1 cellular context compared by ENCODE assay signal in genomic region chr6:5139828-5140771, GRCh38.
TF ChIP-seq lines count a peak whose summit lies in the region.

No MANE protein-coding gene starts in this region.

TF ChIP-seq in HepG2, 621 proteins besides CTCF, POLR2A, EP300 and RAD21 (continued from another document and continues in another):
- TF ChIP-seq ZNF17 (CRISPR knock-in tag; IDR thresholded peaks at IDR 0.05) (no peak), YY1 (IDR thresholded peaks at IDR 0.05; ENCODE audit: insufficient read depth, insufficient replicate concordance, low read depth, low read length) (no peak), TCF12 (IDR thresholded peaks at IDR 0.05) (no peak), TCF12 (CRISPR knock-in tag; IDR thresholded peaks at IDR 0.05) (no peak), ZNF501 (CRISPR knock-in tag; IDR thresholded peaks at IDR 0.05) (0 out of 2 replicates have a peak, but pooled peaks have one; percentile 15), HNF4A (CRISPR knock-in tag; IDR thresholded peaks at IDR 0.05) (peak; percentile 27; the same call in 1 of the 2 replicates), LBX2 (CRISPR knock-in tag; IDR thresholded peaks at IDR 0.05; ENCODE audit: borderline replicate concordance) (peak; percentile 68; the same call in 1 of the 2 replicates), MIER3 (CRISPR knock-in tag; IDR thresholded peaks at IDR 0.05; ENCODE audit: borderline replicate concordance) (no peak), ATF7 (IDR thresholded peaks at IDR 0.05) (no peak), ATF7 (CRISPR knock-in tag; IDR thresholded peaks at IDR 0.05) (no peak), USF2 (IDR thresholded peaks at IDR 0.05; ENCODE audit: low read depth, low read length) (no peak), USF2 (CRISPR knock-in tag; IDR thresholded peaks at IDR 0.05; ENCODE audit: borderline replicate concordance) (peak; percentile 59; the same call in 1 of the 2 replicates), ZNF142 (CRISPR knock-in tag; IDR thresholded peaks at IDR 0.05) (no peak), MNT (IDR thresholded peaks at IDR 0.05) (no peak), RARG (CRISPR knock-in tag; IDR thresholded peaks at IDR 0.05; ENCODE audit: low read depth) (no peak), ZNF646 (CRISPR knock-in tag; IDR thresholded peaks at IDR 0.05) (no peak), KAT2B (IDR thresholded peaks at IDR 0.05; ENCODE audit: borderline replicate concordance, low read depth, low read length) (no peak), SOX6 (IDR thresholded peaks at IDR 0.05) (no peak), SOX6 (CRISPR knock-in tag; IDR thresholded peaks at IDR 0.05) (peak; percentile 23; the same call in 1 of the 2 replicates), ZNF260 (CRISPR knock-in tag; IDR thresholded peaks at IDR 0.05; ENCODE audit: borderline replicate concordance, low read depth) (no peak), MED13 (CRISPR knock-in tag; IDR thresholded peaks at IDR 0.05) (no peak), CEBPZ (IDR thresholded peaks at IDR 0.05; ENCODE audit: low read length) (no peak), ZC3H4 (CRISPR knock-in tag; IDR thresholded peaks at IDR 0.05; ENCODE audit: borderline replicate concordance) (no peak), ZFP37 (CRISPR knock-in tag; IDR thresholded peaks at IDR 0.05; ENCODE audit: borderline replicate concordance) (no peak), TCF7 (IDR thresholded peaks at IDR 0.05; ENCODE audit: low read depth) (no peak), HNRNPLL (IDR thresholded peaks at IDR 0.05; ENCODE audit: low read depth, low read length, poor library complexity, severe bottlenecking) (no peak), PAF1 (CRISPR knock-in tag; IDR thresholded peaks at IDR 0.05) (no peak), MTERF4 (CRISPR knock-in tag; IDR thresholded peaks at IDR 0.05) (no peak), ZNF678 (CRISPR knock-in tag; IDR thresholded peaks at IDR 0.05) (no peak), ZBTB38 (CRISPR knock-in tag; IDR thresholded peaks at IDR 0.05) (peak; percentile 23; the same call in 1 of the 2 replicates), ZNF816 (CRISPR knock-in tag; IDR thresholded peaks at IDR 0.05; ENCODE audit: borderline replicate concordance) (no peak), MTA1 (CRISPR knock-in tag; IDR thresholded peaks at IDR 0.05; ENCODE audit: borderline replicate concordance) (no peak), ONECUT2 (CRISPR knock-in tag; IDR thresholded peaks at IDR 0.05) (no peak), ZZZ3 (CRISPR knock-in tag; IDR thresholded peaks at IDR 0.05; ENCODE audit: borderline replicate concordance) (no peak), GMEB2 (CRISPR knock-in tag; IDR thresholded peaks at IDR 0.05; ENCODE audit: low read depth) (no peak), MZF1 (CRISPR knock-in tag; IDR thresholded peaks at IDR 0.05; ENCODE audit: borderline replicate concordance) (no peak), ZMAT3 (CRISPR knock-in tag; conservative IDR thresholded peaks at IDR 0.05) (no peak)
